In genomic region chr6:163711071-163711470, GRCh38 we compare ENCODE assay signal across 20 cellular contexts.
DNase-seq lines count a peak whose midpoint lies in the region; ATAC-seq and TF ChIP-seq lines count a peak whose summit lies in the region.
"Had no signal": no experiment of that assay in that cellular context is flagged by ENCODE, and none has a peak within 500 bp of the region (broad histone marks: within the 10 kb centered on the region; RNA-seq: fewer than 3 reads in every experiment).

No MANE protein-coding gene starts in this region.

- H3K9me3 ChIP-seq in BLaER1 treated with 17β-estradiol and CSF1 and Interleukin-3, amounts not matched to agents 10 nM and 100 nM (replicated peaks in 1 of 11), result no peaks in the 10 kb centered on the region
- no peaks in the 10 kb centered on the region for H3K9me3 ChIP-seq in esophagus muscularis mucosa
- H3K9me3 ChIP-seq in sigmoid colon, result no peaks in the 10 kb centered on the region
- H3K9me3 ChIP-seq in T-helper 17 cell (ENCODE audit: control insufficient read depth, low read length, poor library complexity, severe bottlenecking), result no peaks in the 10 kb centered on the region

- H3K36me3 Mint-ChIP-seq in IgD-negative memory B cell (no peaks in the 10 kb centered on the region), T-helper 17 cell (ENCODE audit: low read depth) (no peaks in the 10 kb centered on the region)
- H3K36me3 Mint-ChIP-seq: stimulated activated naive B cell treated with anti-CD40 and anti-IgM and Interleukin-4, amounts not matched to agents 10 μg/mL and 1 μg/mL and 100 μg/mL, for 72 hours had no signal

- no peaks in the 10 kb centered on the region for H3K27me3 Mint-ChIP-seq in IgD-negative memory B cell
- peaks cover 11% of the 10 kb centered on the region for H3K27me3 Mint-ChIP-seq in T-helper 17 cell
- H3K27me3 Mint-ChIP-seq: stimulated activated naive B cell treated with anti-CD40 and anti-IgM and Interleukin-4, amounts not matched to agents 10 μg/mL and 1 μg/mL and 100 μg/mL, for 72 hours had no signal

- peaks cover 43 to 52% (median 49%) of the 10 kb centered on the region in 3 donors for H3K4me1 Mint-ChIP-seq in IgD-negative memory B cell
- H3K4me1 Mint-ChIP-seq in T-helper 17 cell, result peaks cover 6% of the 10 kb centered on the region

- no peak for ATAC-seq in T-helper 17 cell
- ATAC-seq: PC-3; stimulated activated naive B cell treated with anti-CD40 and anti-IgM and Interleukin-4, amounts not matched to agents 10 μg/mL and 1 μg/mL and 100 μg/mL, for 72 hours had no signal

- WGBS in esophagus muscularis mucosa, result 72% methylated on average over 5 of the region's 5 CpGs
- WGBS in sigmoid colon, 2 donors, result 72 to 82% methylated on average over 5 of the region's 5 CpGs

- peaks cover 80 to 98% (median 93%) of the 10 kb centered on the region in 10 experiments for H3K4me1 ChIP-seq in BLaER1 treated with 17β-estradiol and CSF1 and Interleukin-3, amounts not matched to agents 10 nM and 100 nM
- H3K4me1 ChIP-seq in esophagus muscularis mucosa (peaks cover 52 to 59% (median 57%) of the 10 kb centered on the region in 4 donors), sigmoid colon (peaks cover 0 to 27% (median 9%) of the 10 kb centered on the region in 4 donors)

- TF ChIP-seq POLR2A in esophagus muscularis mucosa (IDR thresholded peaks at IDR 0.05; ENCODE audit: low read depth) (no peak), sigmoid colon (IDR thresholded peaks at IDR 0.05) (no peak)

- H3K4me3 ChIP-seq in BLaER1 treated with 17β-estradiol and CSF1 and Interleukin-3, amounts not matched to agents 10 nM and 100 nM, result peak overlapping the region in 2 of 10 experiments; percentile 4 to 29; a peak in 2 of 20 replicates
- H3K4me3 ChIP-seq in esophagus muscularis mucosa, result no peak overlapping the region
- H3K4me3 ChIP-seq in sigmoid colon, result no peak overlapping the region
- no peak overlapping the region for H3K4me3 ChIP-seq in H7 (ENCODE audit: insufficient read depth, low read depth, low read length)

- peak overlapping the region in 8 of 11 experiments; percentile 13 to 83 (median 76); a peak in 11 of 22 replicates for H3K9ac ChIP-seq in BLaER1 treated with 17β-estradiol and CSF1 and Interleukin-3, amounts not matched to agents 10 nM and 100 nM

- no peak for TF ChIP-seq EP300 in esophagus muscularis mucosa (IDR thresholded peaks at IDR 0.05)
- TF ChIP-seq EP300 in sigmoid colon (IDR thresholded peaks at IDR 0.05), result no peak

- H3K27ac Mint-ChIP-seq in IgD-negative memory B cell (peak overlapping the region in 2 of 3 donors; percentile 0 to 89), T-helper 17 cell (no peak overlapping the region)
- H3K27ac Mint-ChIP-seq: HFFc6; stimulated activated naive B cell treated with anti-CD40 and anti-IgM and Interleukin-4, amounts not matched to agents 10 μg/mL and 1 μg/mL and 100 μg/mL, for 72 hours had no signal

- no peak for DNase-seq in esophagus muscularis mucosa (ENCODE audit: extremely low spot score)
- DNase-seq in sigmoid colon, result no peak
- DNase-seq in H7, result no peak
- no peak for DNase-seq in DMS153 treated with DMSO at 0.1 percent for 48 hours (lab: John Stamatoyannopoulos, UW; ENCODE audit: unreplicated experiment)
- DNase-seq in AML-193 (lab: John Stamatoyannopoulos, UW), result no peak
- no peak for DNase-seq in T-helper 17 cell
- DNase-seq: activated CD4-positive, alpha-beta T cell treated with anti-CD3 and anti-CD28 coated beads for 1 hour; activated gamma-delta T cell; Calu3; central memory CD4-positive, alpha-beta T cell; effector CD8-positive, alpha-beta T cell; HFFc6; islet precursor cell; NCI-H2081 treated with DMSO at 0.1 percent for 48 hours; NCI-H526; PC-3; stimulated activated CD4-positive, alpha-beta T cell treated with anti-CD3 and anti-CD28 coated beads, Interleukin-15, amount 100 ng/mL, for 24 hours; stimulated activated naive B cell treated with anti-CD40 and anti-IgM and Interleukin-4, amounts not matched to agents 10 μg/mL and 1 μg/mL and 100 μg/mL, for 72 hours had no signal

- TF ChIP-seq CTCF in esophagus muscularis mucosa (IDR thresholded peaks at IDR 0.05) (no peak), sigmoid colon (IDR thresholded peaks at IDR 0.05) (no peak)

- H3K4me3 Mint-ChIP-seq in IgD-negative memory B cell (peak overlapping the region in 2 of 4 donors; percentile 41 to 67), T-helper 17 cell (no peak overlapping the region)
- H3K4me3 Mint-ChIP-seq: HFFc6 had no signal

- H4K20me1 ChIP-seq in BLaER1 treated with 17β-estradiol and CSF1 and Interleukin-3, amounts not matched to agents 10 nM and 100 nM, result no peaks in the 10 kb centered on the region

- intact Hi-C loops in esophagus muscularis mucosa (cut with DNase I), result no loop called here
- intact Hi-C loops in sigmoid colon (cut with DNase I), result no loop called here

- peak overlapping the region; percentile 64 to 96 (median 88); a peak in 21 of 22 replicates for H3K27ac ChIP-seq in BLaER1 treated with 17β-estradiol and CSF1 and Interleukin-3, amounts not matched to agents 10 nM and 100 nM
- peak overlapping the region; percentile 52 to 68 (median 63) for H3K27ac ChIP-seq in esophagus muscularis mucosa (replicated peaks in 1 of 4)
- peak overlapping the region; percentile 10 to 71 (median 36) for H3K27ac ChIP-seq in sigmoid colon

- peak overlapping the region; percentile 80 to 97 (median 90) for H3K4me2 ChIP-seq in BLaER1 treated with 17β-estradiol and CSF1 and Interleukin-3, amounts not matched to agents 10 nM and 100 nM

- no peaks in the 10 kb centered on the region for H3K9me3 Mint-ChIP-seq in IgD-negative memory B cell
- H3K9me3 Mint-ChIP-seq: HFFc6; stimulated activated naive B cell treated with anti-CD40 and anti-IgM and Interleukin-4, amounts not matched to agents 10 μg/mL and 1 μg/mL and 100 μg/mL, for 72 hours had no signal

- H3K27me3 ChIP-seq in BLaER1 treated with 17β-estradiol and CSF1 and Interleukin-3, amounts not matched to agents 10 nM and 100 nM, result no peaks in the 10 kb centered on the region
- H3K27me3 ChIP-seq in esophagus muscularis mucosa (no peaks in the 10 kb centered on the region), sigmoid colon (no peaks in the 10 kb centered on the region), H7 (ENCODE audit: control insufficient read depth, insufficient read depth, low read length) (no peaks in the 10 kb centered on the region)

- no peaks in the 10 kb centered on the region for H3K36me3 ChIP-seq in BLaER1 treated with 17β-estradiol and CSF1 and Interleukin-3, amounts not matched to agents 10 nM and 100 nM
- H3K36me3 ChIP-seq in esophagus muscularis mucosa (no peaks in the 10 kb centered on the region), sigmoid colon (no peaks in the 10 kb centered on the region), H7 (replicated peaks; ENCODE audit: control insufficient read depth, insufficient read depth, low read length) (no peaks in the 10 kb centered on the region)

Comparison
In these comparisons a context has a peak if more than half of its experiments do, and no peak if none do; other contexts are left out.
1. H3K27ac ChIP-seq: peak in every context shown above with its lines; median percentile 88 in BLaER1 treated with 17β-estradiol and CSF1 and Interleukin-3, amounts not matched to agents 10 nM and 100 nM; 63 in esophagus muscularis mucosa; 36 in sigmoid colon.